Comparison of ENCODE assay signal across 16 cellular contexts in genomic region chr3:129927072-129927471, GRCh38. TPM values are rescaled to one million over a fixed set of nuclear protein-coding genes. Genes with fewer than 3 reads are reported as not detected.
DNase-seq lines count a peak whose midpoint lies in the region; ATAC-seq, FAIRE-seq and TF ChIP-seq lines count a peak whose summit lies in the region.
"Had no signal": no experiment of that assay in that cellular context is flagged by ENCODE, and none has a peak within 500 bp of the region (broad histone marks: within the 10 kb centered on the region; RNA-seq: fewer than 3 reads in every experiment).

No MANE protein-coding gene starts in this region.

- POLR2A ChIA-PET in HepG2 (lab: Yijun Ruan, JAX), result interaction anchor here (0.6 to 2.3 kb wide), 3 partner anchors 10 to 1021 kb away, joined by 3 to 11 read pairs (median 4); partner anchors contain the start of gene TMCC1

- peak overlapping the region; percentile 66 for H3K4me2 ChIP-seq in HepG2 (ENCODE audit: low read depth, low read length)
- H3K4me2 ChIP-seq: BLaER1 treated with 17β-estradiol and CSF1 and Interleukin-3, amounts not matched to agents 10 nM and 100 nM had no signal

- H3K9me3 ChIP-seq in MG63 (peaks cover 30% of the 10 kb centered on the region), SJCRH30 (replicated peaks) (peaks cover 23% of the 10 kb centered on the region), HepG2 (ENCODE audit: low read length) (peaks cover 19% of the 10 kb centered on the region)

- no peak for TF ChIP-seq EP300 in HepG2 (IDR thresholded peaks at IDR 0.05; ENCODE audit: low read depth in 2 of 2, low read length in 2 of 2)
- TF ChIP-seq EP300 in HepG2 (CRISPR knock-in tag; IDR thresholded peaks at IDR 0.05; ENCODE audit: borderline replicate concordance), result no peak; the same call in 1 of the 2 replicates

- no peak overlapping the region for H3K27ac ChIP-seq in SJCRH30
- H3K27ac ChIP-seq in HepG2 (ENCODE audit: extremely low read length, insufficient read depth, low read length), result no peak overlapping the region
- H3K27ac ChIP-seq: BLaER1 treated with 17β-estradiol and CSF1 and Interleukin-3, amounts not matched to agents 10 nM and 100 nM had no signal

- in situ Hi-C loops in HepG2 (cut with HindIII; ENCODE audit: extremely low pct_ligation_motif_present, low pct_unique_long_range_greater_than_20kb), result no loop called here

- no peak overlapping the region for H2AFZ ChIP-seq in HepG2 (ENCODE audit: low read length)

- no peak for TF ChIP-seq POLR2A in HepG2 (IDR thresholded peaks at IDR 0.05; ENCODE audit: insufficient read depth in 1 of 2, low read depth in 2 of 2, low read length in 2 of 2)

- no peaks in the 10 kb centered on the region for H3K4me1 ChIP-seq in SJCRH30
- peaks cover 20% of the 10 kb centered on the region for H3K4me1 ChIP-seq in HepG2 (ENCODE audit: insufficient read depth, low read length)
- H3K4me1 ChIP-seq: BLaER1 treated with 17β-estradiol and CSF1 and Interleukin-3, amounts not matched to agents 10 nM and 100 nM had no signal

- no peak for TF ChIP-seq CTCF in HepG2 (CRISPR knock-in tag; IDR thresholded peaks at IDR 0.05)

- no peaks in the 10 kb centered on the region for H3K27me3 ChIP-seq in MG63
- no peaks in the 10 kb centered on the region for H3K27me3 ChIP-seq in SJCRH30
- no peaks in the 10 kb centered on the region for H3K27me3 ChIP-seq in HepG2 (ENCODE audit: control insufficient read depth in 1 of 2, insufficient read depth in 2 of 2, low read length in 2 of 2)
- H3K27me3 ChIP-seq: BLaER1 treated with 17β-estradiol and CSF1 and Interleukin-3, amounts not matched to agents 10 nM and 100 nM had no signal

- H4K20me1 ChIP-seq in HepG2 (ENCODE audit: insufficient read depth, low read length), result no peaks in the 10 kb centered on the region
- H4K20me1 ChIP-seq: BLaER1 treated with 17β-estradiol and CSF1 and Interleukin-3, amounts not matched to agents 10 nM and 100 nM had no signal

- H3K9ac ChIP-seq in HepG2 (ENCODE audit: insufficient read depth, low read depth, low read length), result no peak overlapping the region
- H3K9ac ChIP-seq: BLaER1 treated with 17β-estradiol and CSF1 and Interleukin-3, amounts not matched to agents 10 nM and 100 nM had no signal

- H3K4me3 ChIP-seq in MG63 (no peak overlapping the region), SJCRH30 (no peak overlapping the region), HepG2 (replicated peaks in 1 of 3; ENCODE audit: insufficient read depth in 1 of 3, low read depth in 2 of 3, low read length in 3 of 3) (peak overlapping the region in 1 of 3 experiments; percentile 13; a peak in 1 of 6 replicates)
- H3K4me3 ChIP-seq: BLaER1 treated with 17β-estradiol and CSF1 and Interleukin-3, amounts not matched to agents 10 nM and 100 nM; GM12878 had no signal

- TF ChIP-seq RAD21 in HepG2 (CRISPR knock-in tag; IDR thresholded peaks at IDR 0.05), result no peak

- intact Hi-C loops in HepG2 (cut with micrococcal nuclease; ENCODE audit: unreplicated experiment), result no loop called here

- no TSS peak for BruUV-seq in HepG2 (replicated peaks; lab: Mats Ljungman, UMichigan)

- ATAC-seq in HepG2 (peak; percentile 78), GM21423 (IDR thresholded peaks at IDR 0.05; ENCODE audit: unreplicated experiment) (no peak), HG02885 (IDR thresholded peaks at IDR 0.05; ENCODE audit: poor library complexity, unreplicated experiment) (no peak)
- ATAC-seq: GM12878 had no signal

- 5% methylated on average over 4 of the region's 5 CpGs for WGBS in HepG2 (ENCODE audit: low lambda C conversion rate)

- H3K36me3 ChIP-seq in MG63 (no peaks in the 10 kb centered on the region), SJCRH30 (no peaks in the 10 kb centered on the region), HepG2 (replicated peaks in 1 of 2; ENCODE audit: control insufficient read depth in 1 of 2, insufficient read depth in 2 of 2, low read length in 2 of 2) (no peaks in the 10 kb centered on the region)
- H3K36me3 ChIP-seq: BLaER1 treated with 17β-estradiol and CSF1 and Interleukin-3, amounts not matched to agents 10 nM and 100 nM had no signal

- no peak for FAIRE-seq in HepG2 (lab: Jason Lieb, UNC)
- FAIRE-seq: GM12878, GM19239 had no signal

- CTCF ChIA-PET in HepG2 (lab: Yijun Ruan, JAX; ENCODE audit: low intra/inter-chr PET ratio, low total read pairs), result no interaction called here

- DNase-seq in MG63 (peak; percentile 24), SJCRH30 (peak; percentile 14 to 31), HepG2 (ENCODE audit: low spot score) (peak; percentile 32), stromal cell of bone marrow (ENCODE audit: low read depth) (peak; percentile 7), COLO829 (ENCODE audit: low spot score) (no peak)
- DNase-seq: DMS153, HCEC 1CT, NCI-H226, SHP77 had no signal

- H3K79me2 ChIP-seq in HepG2 (ENCODE audit: insufficient read depth, low read length), result no peaks in the 10 kb centered on the region

TF ChIP-seq in HepG2, 621 proteins besides CTCF, POLR2A, EP300 and RAD21 (continues in another document):
- TF ChIP-seq MAFK (conservative IDR thresholded peaks at IDR 0.05 in 1 of 2, IDR thresholded peaks at IDR 0.05 in 1 of 2; ENCODE audit: low read length in 2 of 2) (0 out of 4 replicates have a peak, but pooled peaks of 1 of the 2 experiments have one; percentile 21), POLR2G (IDR thresholded peaks at IDR 0.05; ENCODE audit: low read depth, low read length) (0 out of 2 replicates have a peak, but pooled peaks have one; percentile 30), NFE2 (CRISPR knock-in tag; IDR thresholded peaks at IDR 0.05) (peak; percentile 62; the same call in 1 of the 2 replicates)

RNA-seq across cellular contexts. Expression of gene TMCC1, which starts 33.6 kb away (rescaled TPM):
- 20.8 and 30.2 TPM in 2 replicates for total RNA-seq in MG63 (2014; rRNA removed; shearing (Covaris generic); ENCODE audit: low replicate concordance)
- 22.1 and 22.3 TPM in 2 replicates for total RNA-seq in SJCRH30 (2014; rRNA removed; shearing (Covaris generic))
- total RNA-seq in HepG2 (2016; rRNA removed; fragmentation: Illumina TruSeq; extraction: Trizol), result 12.1 and 14.8 TPM in 2 replicates
- total RNA-seq in HepG2 (2016; cell fraction: cytosol; rRNA removed; fragmentation: Illumina TruSeq; extraction: Trizol; ENCODE audit: low read depth), result 31.5 and 32.2 TPM in 2 replicates
- total RNA-seq in HepG2 (2016; cell fraction: insoluble cytoplasmic fraction; rRNA removed; fragmentation: Illumina TruSeq; extraction: Trizol), result 13.6 and 13.9 TPM in 2 replicates
- total RNA-seq in HepG2 (2016; cell fraction: membrane; rRNA removed; fragmentation: Illumina TruSeq; extraction: Trizol), result 19.2 and 21.3 TPM in 2 replicates
- 13.3 and 21.7 TPM in 2 replicates for total RNA-seq in HepG2 (2016; cell fraction: nucleus; rRNA removed; fragmentation: Illumina TruSeq; extraction: Trizol)
- polyA plus RNA-seq in HepG2 (2011; rRNA removed), result 264 and 329 TPM in 2 replicates
- polyA plus RNA-seq in HepG2 (2011; cell fraction: cytosol; rRNA removed), result 53.3 and 78.4 TPM in 2 replicates
- 43.5 and 164 TPM in 2 replicates for polyA plus RNA-seq in HepG2 (2011; cell fraction: nucleus; rRNA removed)
- 328 and 350 TPM in 2 replicates for polyA plus RNA-seq in HepG2 (2012)
- polyA plus RNA-seq in HepG2 (2016; cell fraction: cytosol; fragmentation: Illumina TruSeq; extraction: Trizol; ENCODE audit: low read depth), result 4.5 and 7.9 TPM in 2 replicates
- polyA plus RNA-seq in HepG2 (2016; cell fraction: insoluble cytoplasmic fraction; fragmentation: Illumina TruSeq; extraction: Trizol; ENCODE audit: low read depth), result 15.0 and 19.4 TPM in 2 replicates
- polyA plus RNA-seq in HepG2 (2016; cell fraction: membrane; fragmentation: Illumina TruSeq; extraction: Trizol; ENCODE audit: low read depth), result 13.3 and 13.8 TPM in 2 replicates
- polyA plus RNA-seq in HepG2 (2016; cell fraction: nucleus; fragmentation: Illumina TruSeq; extraction: Trizol; ENCODE audit: insufficient read depth, low read depth), result 9.7 and 13.0 TPM in 2 replicates
- polyA minus RNA-seq in HepG2 (2011; rRNA and poly(A)+ RNA removed; ENCODE audit: low replicate concordance), result 20.3 and 122 TPM in 2 replicates
- polyA minus RNA-seq in HepG2 (2011; cell fraction: cytosol; rRNA and poly(A)+ RNA removed), result 191 and 214 TPM in 2 replicates
- polyA minus RNA-seq in HepG2 (2011; cell fraction: nucleus; rRNA and poly(A)+ RNA removed), result 100 and 245 TPM in 2 replicates

RNA-seq across cellular contexts. Expression of gene TRH, which starts 47.4 kb away (rescaled TPM):
- not detected in 2 replicates for total RNA-seq in MG63 (2014; rRNA removed; shearing (Covaris generic); ENCODE audit: low replicate concordance)
- total RNA-seq in SJCRH30 (2014; rRNA removed; shearing (Covaris generic)), result not detected in 2 replicates
- not detected in 2 replicates for total RNA-seq in HepG2 (2016; rRNA removed; fragmentation: Illumina TruSeq; extraction: Trizol)
- total RNA-seq in HepG2 (2016; cell fraction: cytosol; rRNA removed; fragmentation: Illumina TruSeq; extraction: Trizol; ENCODE audit: low read depth), result not detected in 2 replicates
- not detected in 2 replicates for total RNA-seq in HepG2 (2016; cell fraction: insoluble cytoplasmic fraction; rRNA removed; fragmentation: Illumina TruSeq; extraction: Trizol)
- total RNA-seq in HepG2 (2016; cell fraction: membrane; rRNA removed; fragmentation: Illumina TruSeq; extraction: Trizol), result not detected in 2 replicates
- total RNA-seq in HepG2 (2016; cell fraction: nucleus; rRNA removed; fragmentation: Illumina TruSeq; extraction: Trizol), result not detected in 2 replicates
- not detected in 2 replicates for polyA plus RNA-seq in HepG2 (2011; rRNA removed)
- polyA plus RNA-seq in HepG2 (2011; cell fraction: cytosol; rRNA removed), result not detected in 2 replicates
- not detected in 2 replicates for polyA plus RNA-seq in HepG2 (2011; cell fraction: nucleus; rRNA removed)
- polyA plus RNA-seq in HepG2 (2012), result not detected in 2 replicates
- polyA plus RNA-seq in HepG2 (2016; cell fraction: cytosol; fragmentation: Illumina TruSeq; extraction: Trizol; ENCODE audit: low read depth), result not detected in 2 replicates
- not detected in 2 replicates for polyA plus RNA-seq in HepG2 (2016; cell fraction: insoluble cytoplasmic fraction; fragmentation: Illumina TruSeq; extraction: Trizol; ENCODE audit: low read depth)
- not detected in 2 replicates for polyA plus RNA-seq in HepG2 (2016; cell fraction: membrane; fragmentation: Illumina TruSeq; extraction: Trizol; ENCODE audit: low read depth)
- polyA plus RNA-seq in HepG2 (2016; cell fraction: nucleus; fragmentation: Illumina TruSeq; extraction: Trizol; ENCODE audit: insufficient read depth, low read depth), result not detected in 2 replicates
- not detected in 2 replicates for polyA minus RNA-seq in HepG2 (2011; rRNA and poly(A)+ RNA removed; ENCODE audit: low replicate concordance)
- not detected in 2 replicates for polyA minus RNA-seq in HepG2 (2011; cell fraction: cytosol; rRNA and poly(A)+ RNA removed)
- not detected in 2 replicates for polyA minus RNA-seq in HepG2 (2011; cell fraction: nucleus; rRNA and poly(A)+ RNA removed)
- total RNA-seq: G401, GM12878 had no signal
- polyA plus RNA-seq: GM12878, IgD-negative memory B cell had no signal
